Comparison of ENCODE assay signal across 21 cellular contexts in genomic region chr1:60850084-60850483, GRCh38.
DNase-seq lines count a peak whose midpoint lies in the region; ATAC-seq, FAIRE-seq and TF ChIP-seq lines count a peak whose summit lies in the region.
"Had no signal": no experiment of that assay in that cellular context is flagged by ENCODE, and none has a peak within 500 bp of the region (broad histone marks: within the 10 kb centered on the region; RNA-seq: fewer than 3 reads in every experiment).

No MANE protein-coding gene starts in this region.

- H3K9me3 ChIP-seq in HUES64 (ENCODE audit: insufficient read depth, low read depth, low read length) = peaks cover 16% of the 10 kb centered on the region
- H3K9me3 ChIP-seq in K562 (replicated peaks; ENCODE audit: control insufficient read depth, insufficient read depth, low read depth, low read length) = no peaks in the 10 kb centered on the region
- peaks cover 11% of the 10 kb centered on the region; the same call in 1 of the 2 replicates for H3K9me3 ChIP-seq in iPS-20b (ENCODE audit: insufficient read depth, low read depth, low read length)
- H3K9me3 ChIP-seq: Caco-2 had no signal

- peaks cover 9% of the 10 kb centered on the region for H3K27me3 Mint-ChIP-seq in GM23338 (ENCODE audit: insufficient read depth, low read depth, poor library complexity)
- H3K27me3 Mint-ChIP-seq in activated naive CD8-positive, alpha-beta T cell treated with anti-CD3 and anti-CD28 coated beads for 36 hours = peaks cover 12% of the 10 kb centered on the region
- H3K27me3 Mint-ChIP-seq: B cell; CD4-positive, CD25-positive, alpha-beta regulatory T cell had no signal

- ATAC-seq in GM23338 (no peak), K562 (no peak)
- ATAC-seq: CD8-positive, alpha-beta T cell; HCT116 had no signal

- H3K9me2 ChIP-seq in GM23338 (ENCODE audit: insufficient read depth) = no peaks in the 10 kb centered on the region

- peaks cover 24% of the 10 kb centered on the region for H3K36me3 Mint-ChIP-seq in GM23338 (ENCODE audit: low read depth)
- no peaks in the 10 kb centered on the region for H3K36me3 Mint-ChIP-seq in activated naive CD8-positive, alpha-beta T cell treated with anti-CD3 and anti-CD28 coated beads for 36 hours
- H3K36me3 Mint-ChIP-seq: CD4-positive, CD25-positive, alpha-beta regulatory T cell; CD8-positive, alpha-beta T cell had no signal

- peaks cover 20% of the 10 kb centered on the region for H3K4me1 Mint-ChIP-seq in GM23338
- H3K4me1 Mint-ChIP-seq in activated naive CD8-positive, alpha-beta T cell treated with anti-CD3 and anti-CD28 coated beads for 36 hours = no peaks in the 10 kb centered on the region
- H3K4me1 Mint-ChIP-seq: B cell; CD4-positive, CD25-positive, alpha-beta regulatory T cell had no signal

- peak overlapping the region; percentile 6; the same call in 1 of the 2 replicates for H3K27ac ChIP-seq in GM23338 (ENCODE audit: low read depth)
- peak overlapping the region; percentile 88 for H3K27ac ChIP-seq in HUES64 (ENCODE audit: low read depth, low read length)
- no peak overlapping the region for H3K27ac ChIP-seq in K562 (ENCODE audit: extremely low read depth, low read depth, low read length)
- H3K27ac ChIP-seq in iPS-20b (ENCODE audit: low read length) = peak overlapping the region; percentile 88
- no peak overlapping the region for H3K27ac ChIP-seq in caudate nucleus (ENCODE audit: low read depth, low read length)
- H3K27ac ChIP-seq: 22Rv1, BLaER1, C4-2B had no signal

- TF ChIP-seq CTCF in GM23338 (conservative IDR thresholded peaks at IDR 0.05; ENCODE audit: low read depth in 2 of 2) (no peak), K562 (IDR thresholded peaks at IDR 0.05 in 2 of 3, conservative IDR thresholded peaks at IDR 0.05 in 1 of 3; ENCODE audit: insufficient read depth in 2 of 3, low read depth in 1 of 3, low read length in 3 of 3) (no peak)

- H3K4me1 ChIP-seq in GM23338 (ENCODE audit: insufficient read depth) (peaks cover 17% of the 10 kb centered on the region), HUES64 (ENCODE audit: insufficient read depth, low read length) (peaks cover 23% of the 10 kb centered on the region), K562 (replicated peaks in 1 of 2; ENCODE audit: control insufficient read depth in 2 of 2, insufficient read depth in 2 of 2, low read length in 2 of 2) (no peaks in the 10 kb centered on the region), iPS-20b (ENCODE audit: insufficient read depth, low read length) (peaks cover 20% of the 10 kb centered on the region; the same call in 1 of the 2 replicates)
- H3K4me1 ChIP-seq: BLaER1, Caco-2 had no signal

- DNase-seq in GM23338 (ENCODE audit: low spot score) (no peak), K562 (ENCODE audit: extremely low read depth in 1 of 4, low spot score in 3 of 4) (no peak), caudate nucleus (lab: John Stamatoyannopoulos, UW) (no peak), erythroblast (lab: John Stamatoyannopoulos, UW) (no peak)
- no peak for DNase-seq in activated naive CD8-positive, alpha-beta T cell treated with anti-CD3 and anti-CD28 coated beads for 36 hours
- DNase-seq: Caco-2; CD4-positive, CD25-positive, alpha-beta regulatory T cell; CD8-positive, alpha-beta T cell; DMS153; DND-41; H9 had no signal

- H3K4me3 ChIP-seq in GM23338 (no peak overlapping the region), HUES64 (ENCODE audit: low read length) (no peak overlapping the region), K562 (no peak overlapping the region), iPS-20b (ENCODE audit: low read length) (no peak overlapping the region)
- H3K4me3 ChIP-seq: BLaER1 had no signal

- TF ChIP-seq RAD21 in K562 (CRISPR knock-in tag; conservative IDR thresholded peaks at IDR 0.05 in 1 of 2, IDR thresholded peaks at IDR 0.05 in 1 of 2) = no peak

- H3K27ac Mint-ChIP-seq in GM23338 = peak overlapping the region; percentile 26; the same call in 1 of the 2 replicates
- H3K27ac Mint-ChIP-seq in activated naive CD8-positive, alpha-beta T cell treated with anti-CD3 and anti-CD28 coated beads for 36 hours = no peak overlapping the region
- H3K27ac Mint-ChIP-seq: B cell; CD4-positive, CD25-positive, alpha-beta regulatory T cell; CD8-positive, alpha-beta T cell had no signal

- H3F3A ChIP-seq in GM23338 (replicated peaks; ENCODE audit: low read depth) = no peaks in the 10 kb centered on the region

- no peak for FAIRE-seq in K562 (lab: Jason Lieb, UNC)
- FAIRE-seq: A204.1, G401.6, GM12892 had no signal

- H3K9ac ChIP-seq in HUES64 (ENCODE audit: low read depth, low read length) (no peak overlapping the region), K562 (ENCODE audit: insufficient read depth in 1 of 2, low read depth in 2 of 2, low read length in 2 of 2) (no peak overlapping the region), iPS-20b (ENCODE audit: low read depth, low read length) (no peak overlapping the region)
- H3K9ac ChIP-seq: BLaER1 had no signal

- H3K9me1 ChIP-seq in K562 (ENCODE audit: control insufficient read depth, insufficient read depth, low read length) = no peaks in the 10 kb centered on the region

- TF ChIP-seq POLR2A in K562 (conservative IDR thresholded peaks at IDR 0.05) (no peak), erythroblast (IDR thresholded peaks at IDR 0.05; ENCODE audit: low read length) (no peak)

- no peak overlapping the region for H3K4me3 Mint-ChIP-seq in GM23338
- no peak overlapping the region for H3K4me3 Mint-ChIP-seq in activated naive CD8-positive, alpha-beta T cell treated with anti-CD3 and anti-CD28 coated beads for 36 hours
- H3K4me3 Mint-ChIP-seq: B cell; CD4-positive, CD25-positive, alpha-beta regulatory T cell; CD8-positive, alpha-beta T cell had no signal

- no peak overlapping the region for H2AFZ ChIP-seq in GM23338
- no peak overlapping the region for H2AFZ ChIP-seq in K562 (ENCODE audit: low read depth, low read length)

- no CpG with 5 or more reads among the region's 1 CpG for WGBS in HUES64
- WGBS in K562 (ENCODE audit: insufficient coverage, low coverage, missing lambda C conversion rate) = 44% methylated on average over 1 of the region's 1 CpG

- no peak for TF ChIP-seq EP300 in K562 (IDR thresholded peaks at IDR 0.05; ENCODE audit: low read length)

- POLR2A ChIA-PET in K562 (lab: Yijun Ruan, JAX) = no interaction called here

- CTCF ChIA-PET in K562 (lab: Yijun Ruan, JAX; ENCODE audit: low intra/inter-chr PET ratio) = no interaction called here

- intact Hi-C loops in K562 (cut with micrococcal nuclease) = no loop called here

- H3K27me3 ChIP-seq in GM23338 (ENCODE audit: insufficient read depth) = no peaks in the 10 kb centered on the region
- H3K27me3 ChIP-seq in HUES64 (ENCODE audit: insufficient read depth, low read length) = no peaks in the 10 kb centered on the region
- no peaks in the 10 kb centered on the region for H3K27me3 ChIP-seq in K562 (ENCODE audit: control insufficient read depth in 2 of 2, insufficient read depth in 2 of 2, low read length in 2 of 2)
- H3K27me3 ChIP-seq in iPS-20b (ENCODE audit: insufficient read depth, low read length) = no peaks in the 10 kb centered on the region
- H3K27me3 ChIP-seq: BLaER1 had no signal

- H3K9me3 Mint-ChIP-seq in GM23338 = peaks cover 28% of the 10 kb centered on the region
- no peaks in the 10 kb centered on the region for H3K9me3 Mint-ChIP-seq in activated naive CD8-positive, alpha-beta T cell treated with anti-CD3 and anti-CD28 coated beads for 36 hours

- no peaks in the 10 kb centered on the region for H3K79me2 ChIP-seq in GM23338 (replicated peaks; ENCODE audit: insufficient read depth)
- H3K79me2 ChIP-seq in K562 (ENCODE audit: control insufficient read depth, insufficient read depth, low read length) = no peaks in the 10 kb centered on the region

- BruUV-seq in K562 (replicated peaks; lab: Mats Ljungman, UMichigan) = no TSS peak

- in situ Hi-C loops in K562 (cut with MboI) = no loop called here

- H3K36me3 ChIP-seq in GM23338 (ENCODE audit: insufficient read depth) (no peaks in the 10 kb centered on the region), HUES64 (ENCODE audit: insufficient read depth, low read length) (peaks cover 4% of the 10 kb centered on the region; the same call in 1 of the 2 replicates), K562 (ENCODE audit: control insufficient read depth, insufficient read depth, low read length) (no peaks in the 10 kb centered on the region), iPS-20b (ENCODE audit: insufficient read depth, low read depth, low read length) (no peaks in the 10 kb centered on the region; the same call in 1 of the 2 replicates)
- H3K36me3 ChIP-seq: BLaER1 had no signal

- H3K4me2 ChIP-seq in GM23338 (no peak overlapping the region), K562 (ENCODE audit: insufficient read depth, low read length) (no peak overlapping the region)
- H3K4me2 ChIP-seq: BLaER1 had no signal

- no peaks in the 10 kb centered on the region for H4K20me1 ChIP-seq in GM23338 (replicated peaks; ENCODE audit: insufficient read depth)
- H4K20me1 ChIP-seq in K562 (replicated peaks; ENCODE audit: control insufficient read depth, insufficient read depth, low read length) = no peaks in the 10 kb centered on the region
- H4K20me1 ChIP-seq: BLaER1 had no signal

TF ChIP-seq in GM23338, 12 proteins besides CTCF, POLR2A, EP300 and RAD21 (continues in another document):
- no peak for TF ChIP-seq ZNF331 (CRISPR knock-in tag; IDR thresholded peaks at IDR 0.05; ENCODE audit: low read depth)
- TF ChIP-seq CREB1 (CRISPR knock-in tag; IDR thresholded peaks at IDR 0.05; ENCODE audit: low read depth) = no peak

TF ChIP-seq in K562, 482 proteins besides CTCF, POLR2A, EP300 and RAD21:
- TF ChIP-seq ZNF507 (tag; conservative IDR thresholded peaks at IDR 0.05) (peak; percentile 79), ZNF639 (CRISPR knock-in tag; conservative IDR thresholded peaks at IDR 0.05 in 1 of 2, IDR thresholded peaks at IDR 0.05 in 1 of 2) (no peak), RBM25 (IDR thresholded peaks at IDR 0.05; ENCODE audit: low read depth, low read length, severe bottlenecking) (peak; percentile 17)

Comparison
In these comparisons a context has a peak if more than half of its experiments do, and no peak if none do; other contexts are left out.
1. H3K27ac ChIP-seq: peak in GM23338 (single experiment), HUES64 (single experiment) and iPS-20b (single experiment); none in K562 (single experiment) and caudate nucleus (single experiment).